7 cellular contexts compared by ENCODE assay signal in the genomic region with DNA sequence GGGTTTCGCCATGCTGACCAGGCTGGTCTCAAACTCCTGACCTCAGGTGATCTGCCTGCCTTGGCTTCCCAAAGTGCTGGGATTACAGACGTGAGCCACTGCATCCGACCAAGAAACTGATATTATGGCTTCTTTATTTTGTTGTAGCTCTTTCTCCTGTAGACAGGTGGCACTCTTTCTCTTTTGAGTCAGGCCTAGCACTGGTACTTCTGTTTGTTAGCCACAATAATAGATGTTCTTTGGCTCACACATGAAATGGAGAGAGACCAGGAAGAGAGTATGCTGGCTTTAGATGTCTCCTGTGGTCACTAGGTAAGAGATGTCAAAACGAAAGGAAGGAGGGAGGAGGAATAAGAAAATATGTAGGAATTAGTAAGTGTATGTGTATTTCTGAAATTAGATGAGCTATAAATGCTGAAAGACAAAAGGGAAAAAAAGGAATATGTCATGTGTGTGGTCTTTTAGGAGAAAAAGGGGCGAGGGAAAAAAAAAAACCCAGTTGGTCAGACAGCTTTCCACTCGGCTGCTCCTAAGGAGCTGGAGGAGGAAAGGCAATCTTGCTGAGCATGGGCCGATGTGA.
A peak's percentile ranks its signal among the peaks of the same experiment; 100 is the strongest.
DNase-seq lines count a peak whose midpoint lies in the region; ATAC-seq and TF ChIP-seq lines count a peak whose summit lies in the region.

No MANE protein-coding gene starts in this region.

- no peak for ATAC-seq in GM19328 (IDR thresholded peaks at IDR 0.05; ENCODE audit: unreplicated experiment)

- H3K4me3 Mint-ChIP-seq in progenitor cell of endocrine pancreas (ENCODE audit: low read depth): no peak overlapping the region

- peaks cover 29% of the 10 kb centered on the region for H3K36me3 ChIP-seq in GM06990 (ENCODE audit: control insufficient read depth, insufficient read depth, low read length)

- H3K4me1 Mint-ChIP-seq in progenitor cell of endocrine pancreas (ENCODE audit: low read depth): no peaks in the 10 kb centered on the region

- no peak for DNase-seq in GM06990 (ENCODE audit: extremely low read depth, insufficient read length)
- peak; percentile 26 for DNase-seq in LNCaP clone FGC (ENCODE audit: low read depth)
- DNase-seq in SKM-1 treated with dmso at 0.1 percent for 144 hours (lab: John Stamatoyannopoulos, UW; ENCODE audit: unreplicated experiment): peak; percentile 68
- peak; percentile 59 for DNase-seq in fibroblast of the aortic adventitia (ENCODE audit: low read depth)
- no peak for DNase-seq in progenitor cell of endocrine pancreas (ENCODE audit: low spot score, unreplicated experiment)
- DNase-seq in stimulated activated CD4-positive, alpha-beta T cell treated with anti-CD3 and anti-CD28 coated beads, Interleukin-1b, Interleukin-23, amount 100 ng/mL, for 48 hours: no peak

- H3K27ac Mint-ChIP-seq in progenitor cell of endocrine pancreas: no peak overlapping the region

- H3K27me3 Mint-ChIP-seq in progenitor cell of endocrine pancreas: no peaks in the 10 kb centered on the region

- TF ChIP-seq CTCF in GM06990 (IDR thresholded peaks at IDR 0.05; ENCODE audit: insufficient read depth, low read length, poor library complexity, severe bottlenecking) (peak; percentile 48), LNCaP clone FGC (IDR thresholded peaks at IDR 0.05; ENCODE audit: control insufficient read depth, extremely low read depth, insufficient read depth) (peak; percentile 72), fibroblast of the aortic adventitia (IDR thresholded peaks at IDR 0.05; ENCODE audit: insufficient read depth, low read length) (peak; percentile 60), progenitor cell of endocrine pancreas (IDR thresholded peaks at IDR 0.05; ENCODE audit: unreplicated experiment) (peak; percentile 69)

- peaks cover 27% of the 10 kb centered on the region for H3K36me3 Mint-ChIP-seq in progenitor cell of endocrine pancreas (ENCODE audit: insufficient read depth)

- no peak overlapping the region for H3K4me3 ChIP-seq in GM06990 (replicated peaks; ENCODE audit: low read depth, low read length)
- no peak overlapping the region for H3K4me3 ChIP-seq in LNCaP clone FGC (ENCODE audit: low read depth, low read length)
- no peak overlapping the region for H3K4me3 ChIP-seq in fibroblast of the aortic adventitia (ENCODE audit: low read depth, low read length)

- H3K9me3 Mint-ChIP-seq in progenitor cell of endocrine pancreas (ENCODE audit: low read depth): no peaks in the 10 kb centered on the region

- H3K27me3 ChIP-seq in GM06990 (replicated peaks; ENCODE audit: control insufficient read depth, insufficient read depth, low read length): no peaks in the 10 kb centered on the region

Comparison
In these comparisons a context has a peak if more than half of its experiments do, and no peak if none do; other contexts are left out.
1. DNase-seq: peak in LNCaP clone FGC (single experiment), SKM-1 treated with dmso at 0.1 percent for 144 hours (single experiment) and fibroblast of the aortic adventitia (single experiment); none in GM06990 (single experiment), progenitor cell of endocrine pancreas (single experiment) and stimulated activated CD4-positive, alpha-beta T cell treated with anti-CD3 and anti-CD28 coated beads, Interleukin-1b, Interleukin-23, amount 100 ng/mL, for 48 hours (single experiment).
2. Peak in every context shown above with its lines, with median percentiles within 50 percentile points of each other: CTCF ChIP-seq.